Comparison of ENCODE assay signal across 19 cellular contexts in the genomic region with DNA sequence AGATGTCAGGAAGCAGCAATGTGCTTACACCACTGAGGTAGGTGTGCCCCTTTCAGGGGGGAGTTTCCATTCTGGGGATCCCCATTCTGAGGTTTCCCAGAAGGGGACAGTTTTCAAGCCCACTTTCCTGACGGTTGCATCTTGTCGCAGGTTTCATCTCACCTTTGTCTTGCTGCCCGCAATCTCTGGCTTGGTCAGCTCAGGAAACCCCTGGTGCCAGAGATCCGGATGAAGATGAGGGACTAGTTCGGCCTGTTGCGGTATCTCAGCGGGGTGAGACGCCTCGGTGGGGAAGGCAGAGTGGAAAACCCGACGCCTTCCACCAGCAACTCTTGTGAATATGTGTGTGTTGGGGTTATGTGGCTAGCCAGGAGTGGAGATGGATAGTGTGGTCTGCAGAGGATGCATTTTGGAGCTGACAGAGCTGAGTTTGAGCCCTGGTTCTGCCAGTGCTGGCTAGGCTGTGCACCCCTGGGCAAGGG. TPM values are rescaled to one million over a fixed set of nuclear protein-coding genes. Genes with fewer than 3 reads are reported as not detected.
"Had no signal": no experiment of that assay in that cellular context is flagged by ENCODE, and none has a peak within 500 bp of the region (broad histone marks: within the 10 kb centered on the region; RNA-seq: fewer than 3 reads in every experiment).

No MANE protein-coding gene starts in this region.

- FAIRE-seq: kidney, pancreas had no signal

- H3K4me1 Mint-ChIP-seq: endodermal cell, neural crest cell had no signal

- H3K27me3 Mint-ChIP-seq: activated naive CD8-positive, alpha-beta T cell had no signal

- DNase-seq: activated CD4-positive, alpha-beta memory T cell treated with anti-CD3 and anti-CD28 coated beads, Interleukin-2, amount 10 ng/mL, durations not matched to agents 7 days and 5 days; activated CD4-positive, alpha-beta T cell treated with anti-CD3 and anti-CD28 coated beads for 1 hour; activated effector memory CD4-positive, alpha-beta T cell treated with Interleukin-2 at 50 U/mL for 16 hours; anterior cingulate cortex; dermis blood vessel endothelial cell; endodermal cell; erythroblast; kidney; left ventricle myocardium inferior; mesenchymal stem cell; pancreas; stimulated activated CD4-positive, alpha-beta T cell treated with anti-CD3 and anti-CD28 coated beads, Interleukin-15, amount 100 ng/mL, for 24 hours; stimulated activated CD4-positive, alpha-beta T cell treated with anti-CD3 and anti-CD28 coated beads, Interleukin-4, amount 100 ng/mL, for 24 hours; substantia nigra had no signal

- H3K27ac Mint-ChIP-seq: activated CD4-positive, alpha-beta memory T cell treated with anti-CD3 and anti-CD28 coated beads, Interleukin-2, amount 10 ng/mL, durations not matched to agents 7 days and 5 days; activated naive CD8-positive, alpha-beta T cell; endodermal cell; type B pancreatic cell had no signal

- H3K9me3 Mint-ChIP-seq: activated CD4-positive, alpha-beta memory T cell treated with anti-CD3 and anti-CD28 coated beads, Interleukin-2, amount 10 ng/mL, durations not matched to agents 7 days and 5 days; neural crest cell; type B pancreatic cell had no signal

- H3K4me3 ChIP-seq: left ventricle myocardium inferior, pancreas had no signal

- ATAC-seq: pancreas had no signal

- H3K27ac ChIP-seq: left ventricle myocardium inferior, pancreas had no signal

- H3K36me3 ChIP-seq: left ventricle myocardium inferior, pancreas had no signal

- H3K36me3 Mint-ChIP-seq: activated naive CD8-positive, alpha-beta T cell; type B pancreatic cell had no signal

- H3K4me1 ChIP-seq: left ventricle myocardium inferior, pancreas had no signal

- H3K27me3 ChIP-seq: pancreas had no signal

- H3K4me3 Mint-ChIP-seq: activated CD4-positive, alpha-beta memory T cell treated with anti-CD3 and anti-CD28 coated beads, Interleukin-2, amount 10 ng/mL, durations not matched to agents 7 days and 5 days; activated naive CD8-positive, alpha-beta T cell; endodermal cell; neural crest cell; type B pancreatic cell had no signal

- H3K9me3 ChIP-seq: left ventricle myocardium inferior, pancreas had no signal

RNA-seq across cellular contexts. Expression of gene TNFSF9, which starts 13.1 kb away (rescaled TPM):
- polyA plus RNA-seq: pancreas had no signal

RNA-seq across cellular contexts. Expression of gene TUBB4A, which starts 41.8 kb away (rescaled TPM):
- total RNA-seq: dermis blood vessel endothelial cell, skeletal muscle tissue had no signal

RNA-seq across cellular contexts. Expression of gene CD70, which starts 47.0 kb away (rescaled TPM):
- total RNA-seq: cerebellum, dermis blood vessel endothelial cell, left ventricle myocardium inferior, neural crest cell had no signal
- polyA plus RNA-seq: pancreas had no signal
